In genomic region chr20:44442298-44443070, GRCh38 we compare ENCODE assay signal across 1 cellular context.
A peak's percentile ranks its signal among the peaks of the same experiment; 100 is the strongest.
TF ChIP-seq lines count a peak whose summit lies in the region.

No MANE protein-coding gene starts in this region.

TF ChIP-seq in HepG2, 621 proteins besides CTCF, POLR2A, EP300 and RAD21 (continued from another document and continues in another):
- TF ChIP-seq THAP9 (CRISPR knock-in tag; IDR thresholded peaks at IDR 0.05; ENCODE audit: borderline replicate concordance): peak; percentile 30; the same call in 1 of the 2 replicates
- TF ChIP-seq CEBPG (CRISPR knock-in tag; IDR thresholded peaks at IDR 0.05): peak; percentile 95
- 0 out of 2 replicates have a peak, but pooled peaks have one; percentile 16 for TF ChIP-seq ZBTB38 (CRISPR knock-in tag; IDR thresholded peaks at IDR 0.05)
- no peak for TF ChIP-seq ZNF367 (CRISPR knock-in tag; IDR thresholded peaks at IDR 0.05; ENCODE audit: borderline replicate concordance)
- 0 out of 2 replicates have a peak, but pooled peaks have one; percentile 13 for TF ChIP-seq NFAT5 (CRISPR knock-in tag; IDR thresholded peaks at IDR 0.05)
- TF ChIP-seq ZNF205 (CRISPR knock-in tag; IDR thresholded peaks at IDR 0.05): no peak
- no peak for TF ChIP-seq MED1 (CRISPR knock-in tag; IDR thresholded peaks at IDR 0.05)
- no peak; the same call in 1 of the 2 replicates for TF ChIP-seq TBX2 (CRISPR knock-in tag; IDR thresholded peaks at IDR 0.05; ENCODE audit: borderline replicate concordance)
- TF ChIP-seq HOXA9 (CRISPR knock-in tag; IDR thresholded peaks at IDR 0.05; ENCODE audit: borderline replicate concordance): no peak
- TF ChIP-seq TP53 (CRISPR knock-in tag; conservative IDR thresholded peaks at IDR 0.05): 0 out of 2 replicates have a peak, but pooled peaks have one; percentile 18
- peak; percentile 45; the same call in 1 of the 2 replicates for TF ChIP-seq YEATS4 (CRISPR knock-in tag; IDR thresholded peaks at IDR 0.05; ENCODE audit: borderline replicate concordance)
- peak; percentile 95 for TF ChIP-seq CEBPB (IDR thresholded peaks at IDR 0.05; ENCODE audit: borderline replicate concordance, low read depth, low read length)
- TF ChIP-seq ZNF687 (CRISPR knock-in tag; IDR thresholded peaks at IDR 0.05): peak; percentile 69
- TF ChIP-seq EEA1 (CRISPR knock-in tag; IDR thresholded peaks at IDR 0.05; ENCODE audit: borderline replicate concordance): peak; percentile 71; the same call in 1 of the 2 replicates
- TF ChIP-seq ZNF256 (CRISPR knock-in tag; conservative IDR thresholded peaks at IDR 0.05): no peak
- TF ChIP-seq RERE (CRISPR knock-in tag; IDR thresholded peaks at IDR 0.05; ENCODE audit: low read depth): no peak
- 0 out of 2 replicates have a peak, but pooled peaks have one; percentile 30 for TF ChIP-seq ZFX (CRISPR knock-in tag; IDR thresholded peaks at IDR 0.05; ENCODE audit: low read depth)
- no peak for TF ChIP-seq ZBTB43 (CRISPR knock-in tag; conservative IDR thresholded peaks at IDR 0.05)
- TF ChIP-seq SCMH1 (CRISPR knock-in tag; IDR thresholded peaks at IDR 0.05; ENCODE audit: borderline replicate concordance): no peak
- peak; percentile 85 for TF ChIP-seq ZKSCAN1 (IDR thresholded peaks at IDR 0.05; ENCODE audit: low read length)
- TF ChIP-seq NFYC (CRISPR knock-in tag; IDR thresholded peaks at IDR 0.05): no peak
- TF ChIP-seq HOXA3 (CRISPR knock-in tag; IDR thresholded peaks at IDR 0.05): peak; percentile 40; the same call in 1 of the 2 replicates
- 0 out of 2 replicates have a peak, but pooled peaks have one; percentile 57 for TF ChIP-seq NFKB2 (CRISPR knock-in tag; IDR thresholded peaks at IDR 0.05; ENCODE audit: borderline replicate concordance)
- TF ChIP-seq NR2F1 (CRISPR knock-in tag; IDR thresholded peaks at IDR 0.05): no peak
- TF ChIP-seq CHD2 (IDR thresholded peaks at IDR 0.05; ENCODE audit: low read depth, low read length): no peak
- 0 out of 2 replicates have a peak, but pooled peaks have one; percentile 19 for TF ChIP-seq CSRNP1 (CRISPR knock-in tag; IDR thresholded peaks at IDR 0.05)
- no peak for TF ChIP-seq FOXA1 (IDR thresholded peaks at IDR 0.05)
- no peak for TF ChIP-seq FOXA1 (CRISPR knock-in tag; IDR thresholded peaks at IDR 0.05)
- TF ChIP-seq NFE2 (CRISPR knock-in tag; IDR thresholded peaks at IDR 0.05): no peak
- no peak for TF ChIP-seq ZNF549 (CRISPR knock-in tag; IDR thresholded peaks at IDR 0.05)
- no peak for TF ChIP-seq ZFP36 (IDR thresholded peaks at IDR 0.05; ENCODE audit: borderline replicate concordance, low read depth, low read length, partially characterized antibody)
- peak; percentile 42; the same call in 1 of the 2 replicates for TF ChIP-seq ZFY (CRISPR knock-in tag; IDR thresholded peaks at IDR 0.05)
- 0 out of 2 replicates have a peak, but pooled peaks have one; percentile 14 for TF ChIP-seq ZNF580 (CRISPR knock-in tag; IDR thresholded peaks at IDR 0.05; ENCODE audit: borderline replicate concordance, low read depth)
- 0 out of 2 replicates have a peak, but pooled peaks have one; percentile 29 for TF ChIP-seq TGIF2 (CRISPR knock-in tag; IDR thresholded peaks at IDR 0.05)
- TF ChIP-seq ZNF569 (CRISPR knock-in tag; IDR thresholded peaks at IDR 0.05; ENCODE audit: borderline replicate concordance): no peak
- TF ChIP-seq REXO4 (CRISPR knock-in tag; IDR thresholded peaks at IDR 0.05; ENCODE audit: borderline replicate concordance): no peak
- no peak for TF ChIP-seq ZFP41 (CRISPR knock-in tag; IDR thresholded peaks at IDR 0.05; ENCODE audit: borderline replicate concordance)
